In the genomic region with DNA sequence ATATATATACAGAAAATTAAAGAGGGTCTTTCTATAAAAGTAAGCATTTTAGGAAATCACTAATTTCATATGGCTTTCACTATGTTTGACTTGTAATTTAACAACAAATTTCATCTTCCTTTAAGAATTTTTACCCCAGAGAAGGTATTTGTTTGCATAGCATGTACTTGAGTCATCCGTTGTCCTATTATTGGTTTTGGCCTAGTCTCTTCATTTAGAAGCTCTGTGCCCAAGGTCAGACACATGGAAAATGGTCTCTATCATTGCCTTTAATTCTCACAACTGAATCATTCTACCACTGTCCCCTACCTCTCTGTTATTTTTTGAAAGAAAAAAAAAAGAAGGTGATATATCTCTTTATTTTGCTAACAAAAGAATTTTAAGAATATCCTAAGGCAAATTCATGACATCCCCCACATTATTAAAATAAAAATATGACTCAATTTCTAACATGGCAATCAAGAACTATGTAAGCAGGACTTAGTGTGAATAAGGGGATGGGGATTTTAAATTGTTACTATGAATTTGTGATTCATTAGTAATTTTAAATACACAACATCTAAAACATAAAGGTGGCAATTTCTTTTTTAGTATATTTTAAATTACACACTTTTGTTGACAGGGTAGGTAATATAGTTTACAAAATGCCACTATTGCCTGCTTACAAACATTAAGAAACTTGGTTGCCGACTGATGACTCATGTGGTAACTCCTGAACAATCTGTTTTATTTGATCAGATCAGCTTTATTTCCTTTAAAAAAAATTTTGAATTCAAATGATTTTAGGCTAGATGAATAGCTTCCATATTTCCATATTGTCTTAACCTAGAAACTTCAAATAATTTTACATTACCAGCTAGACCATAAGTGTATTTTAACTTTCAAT, we compare ENCODE assay signal across 29 cellular contexts. TPM values are rescaled to one million over a fixed set of nuclear protein-coding genes. Genes with fewer than 3 reads are reported as not detected.
DNase-seq lines count a peak whose midpoint lies in the region; ATAC-seq, FAIRE-seq and TF ChIP-seq lines count a peak whose summit lies in the region.
"Had no signal": no experiment of that assay in that cellular context is flagged by ENCODE, and none has a peak within 500 bp of the region (broad histone marks: within the 10 kb centered on the region; RNA-seq: fewer than 3 reads in every experiment).

No MANE protein-coding gene starts in this region.

- H3K27ac ChIP-seq in RWPE2 (ENCODE audit: poor library complexity, severe bottlenecking) (no peak overlapping the region), fibroblast of lung (ENCODE audit: insufficient read depth, low read length) (no peak overlapping the region), lower lobe of right lung (no peak overlapping the region)
- H3K27ac ChIP-seq: C4-2B, dorsolateral prefrontal cortex, right atrium auricular region, SK-N-MC, tibial artery had no signal

- intact Hi-C loops in lower lobe of right lung (cut with DNase I), result no loop called here

- no peaks in the 10 kb centered on the region for H3K36me3 ChIP-seq in RWPE2 (ENCODE audit: low read depth)
- no peaks in the 10 kb centered on the region for H3K36me3 ChIP-seq in fibroblast of lung (ENCODE audit: control insufficient read depth, insufficient read depth, low read length)
- no peaks in the 10 kb centered on the region for H3K36me3 ChIP-seq in lower lobe of right lung
- H3K36me3 ChIP-seq: right atrium auricular region, tibial artery had no signal

- FAIRE-seq in G401.6 (lab: Jason Lieb, UNC), result peak; percentile 69
- FAIRE-seq: endothelial cell of umbilical vein, GM19239 had no signal

- H4K20me1 ChIP-seq in fibroblast of lung (ENCODE audit: control insufficient read depth, extremely low read depth, insufficient read depth, low read length), result no peaks in the 10 kb centered on the region

- no peaks in the 10 kb centered on the region for H3K79me2 ChIP-seq in fibroblast of lung (ENCODE audit: control insufficient read depth, insufficient read depth, low read length)

- H3K9me3 ChIP-seq in RWPE2 (ENCODE audit: severe bottlenecking) (no peaks in the 10 kb centered on the region), fibroblast of lung (ENCODE audit: control insufficient read depth, insufficient read depth, low read depth, low read length) (no peaks in the 10 kb centered on the region), lower lobe of right lung (no peaks in the 10 kb centered on the region)
- H3K9me3 ChIP-seq: right atrium auricular region, tibial artery had no signal

- H2AFZ ChIP-seq in fibroblast of lung (ENCODE audit: low read length), result no peak overlapping the region

- H3K9ac ChIP-seq in fibroblast of lung (ENCODE audit: insufficient read depth, low read length), result no peak overlapping the region

- DNase-seq in A172 (ENCODE audit: low spot score) (peak; percentile 48), RWPE2 (ENCODE audit: low spot score) (no peak), fibroblast of lung (ENCODE audit: low read depth in 2 of 2) (peak; percentile 48 to 66), NCI-H510A treated with DMSO at 0.1 percent for 48 hours (lab: John Stamatoyannopoulos, UW) (no peak), medulla oblongata (ENCODE audit: extremely low spot score) (no peak), lower lobe of right lung (no peak), NCI-H146 treated with DMSO at 0.1 percent for 48 hours (lab: John Stamatoyannopoulos, UW; ENCODE audit: unreplicated experiment) (no peak)
- DNase-seq: activated CD4-positive, alpha-beta T cell treated with anti-CD3 and anti-CD28 coated beads, Interleukin-2, amount 10 ng/mL, durations not matched to agents 24 days and 14 days; activated naive CD4-positive, alpha-beta T cell treated with anti-CD3 and anti-CD28 coated beads, Interleukin-2, amount 10 ng/mL, durations not matched to agents 7 days and 5 days; activated T-cell treated with anti-CD3 and anti-CD28 coated beads, Interleukin-2, amount 50 U/mL, for 72 hours; dorsolateral prefrontal cortex; head of caudate nucleus; IMR-90; left colon; midbrain; naive thymus-derived CD8-positive, alpha-beta T cell; NCI-H1417 treated with DMSO at 0.1 percent for 48 hours; NCI-H524; stimulated activated naive CD8-positive, alpha-beta T cell treated with anti-CD3 and anti-CD28 coated beads, Interleukin-15, Interleukin-2, amounts not matched to agents 100 U/mL and 50 U/mL, for 24 hours; T-helper 2 cell; tibial artery had no signal

- peaks cover 16% of the 10 kb centered on the region for H3K4me1 ChIP-seq in RWPE2 (ENCODE audit: insufficient read depth, poor library complexity, severe bottlenecking)
- H3K4me1 ChIP-seq in fibroblast of lung (ENCODE audit: control insufficient read depth, extremely low read depth, insufficient read depth, low read length), result no peaks in the 10 kb centered on the region
- H3K4me1 ChIP-seq in lower lobe of right lung, result no peaks in the 10 kb centered on the region
- H3K4me1 ChIP-seq: right atrium auricular region, tibial artery had no signal

- TF ChIP-seq CTCF in RWPE2 (IDR thresholded peaks at IDR 0.05; ENCODE audit: poor library complexity, severe bottlenecking) (no peak), fibroblast of lung (conservative IDR thresholded peaks at IDR 0.05 in 1 of 2, IDR thresholded peaks at IDR 0.05 in 1 of 2; ENCODE audit: low read depth in 1 of 2, low read length in 2 of 2) (no peak), lower lobe of right lung (IDR thresholded peaks at IDR 0.05) (no peak)

- no peak overlapping the region for H3K4me3 ChIP-seq in RWPE2 (ENCODE audit: severe bottlenecking)
- H3K4me3 ChIP-seq in fibroblast of lung (replicated peaks in 1 of 4; ENCODE audit: control extremely low read depth in 1 of 4, insufficient read depth in 1 of 4, low read depth in 3 of 4, low read length in 4 of 4), result no peak overlapping the region
- H3K4me3 ChIP-seq in lower lobe of right lung, result no peak overlapping the region
- H3K4me3 ChIP-seq: dorsolateral prefrontal cortex, right atrium auricular region, SK-N-MC, tibial artery had no signal

- H3K27me3 ChIP-seq in RWPE2 (ENCODE audit: insufficient read depth, poor library complexity, severe bottlenecking) (peaks cover 5% of the 10 kb centered on the region), fibroblast of lung (ENCODE audit: control insufficient read depth, insufficient read depth, low read length) (no peaks in the 10 kb centered on the region), lower lobe of right lung (ENCODE audit: low read depth) (no peaks in the 10 kb centered on the region)
- H3K27me3 ChIP-seq: dorsolateral prefrontal cortex, right atrium auricular region, tibial artery had no signal

- ATAC-seq in RWPE2 (ENCODE audit: low read depth), result peak; percentile 54; the same call in 1 of the 3 replicates
- no peak for ATAC-seq in lower lobe of right lung
- ATAC-seq: activated T-cell treated with anti-CD3 and anti-CD28 coated beads, Interleukin-2, amount 50 U/mL, for 72 hours; left colon; naive thymus-derived CD8-positive, alpha-beta T cell; stimulated activated naive CD8-positive, alpha-beta T cell treated with anti-CD3 and anti-CD28 coated beads, Interleukin-15, Interleukin-2, amounts not matched to agents 100 U/mL and 50 U/mL, for 24 hours had no signal

- no peak overlapping the region for H3K4me2 ChIP-seq in fibroblast of lung (ENCODE audit: extremely low read depth, insufficient read depth, low read length)

RNA-seq across cellular contexts. Expression of gene SLITRK5, which starts 13.9 kb away (rescaled TPM):
- total RNA-seq in A172 (2014; rRNA removed; shearing (Covaris generic)), result 0.57 and 0.69 TPM in 2 replicates
- total RNA-seq in fibroblast of lung (0.17 and 0.26 TPM in 2 replicates), lower lobe of right lung (0.24 TPM)
- polyA plus RNA-seq in fibroblast of lung, result 0.09 TPM in 2 replicates
- 0.08 and 0.09 TPM in 2 replicates for polyA plus RNA-seq in fibroblast of lung (2012)
- 0.11 and 0.12 TPM in 2 replicates for polyA minus RNA-seq in fibroblast of lung (ENCODE audit: low replicate concordance)
- total RNA-seq: activated CD4-positive, alpha-beta T cell treated with anti-CD3 and anti-CD28 coated beads, Interleukin-2, amount 10 ng/mL, durations not matched to agents 24 days and 14 days; activated T-cell treated with anti-CD3 and anti-CD28 coated beads, Interleukin-2, amount 50 U/mL, for 72 hours; naive thymus-derived CD8-positive, alpha-beta T cell; osteoblast; RPMI7951 had no signal
- polyA plus RNA-seq: naive thymus-derived CD8-positive, alpha-beta T cell had no signal

Comparison
In these comparisons a context has a peak if more than half of its experiments do, and no peak if none do; other contexts are left out.
1. DNase-seq: peak in A172 (single experiment) and fibroblast of lung (2 of 2); none in RWPE2 (single experiment), NCI-H510A treated with DMSO at 0.1 percent for 48 hours (single experiment), medulla oblongata (single experiment), lower lobe of right lung (single experiment) and NCI-H146 treated with DMSO at 0.1 percent for 48 hours (single experiment).